Comparison of ENCODE assay signal across 20 cellular contexts in the genomic region with DNA sequence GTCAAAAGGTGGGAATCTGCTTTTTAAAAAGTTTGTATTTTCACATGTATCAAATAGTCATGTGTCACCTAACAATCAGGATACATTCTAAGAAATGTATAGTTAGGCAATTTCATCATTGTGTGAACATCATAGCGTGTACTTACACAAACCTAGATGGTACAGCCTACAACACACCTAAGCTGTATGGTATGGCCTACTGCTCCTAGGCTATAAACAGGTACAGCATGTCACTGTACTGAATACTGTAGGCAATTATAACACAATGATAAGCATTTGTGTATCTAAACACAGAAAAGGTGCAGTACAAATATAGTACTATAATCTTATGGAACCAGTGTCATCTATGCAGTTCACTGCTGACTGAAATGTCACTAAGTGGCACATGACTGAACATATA. TPM values are rescaled to one million over a fixed set of nuclear protein-coding genes. Genes with fewer than 3 reads are reported as not detected.
DNase-seq lines count a peak whose midpoint lies in the region; ATAC-seq, FAIRE-seq and TF ChIP-seq lines count a peak whose summit lies in the region.
"Had no signal": no experiment of that assay in that cellular context is flagged by ENCODE, and none has a peak within 500 bp of the region (broad histone marks: within the 10 kb centered on the region; RNA-seq: fewer than 3 reads in every experiment).

No MANE protein-coding gene starts in this region.

- no peaks in the 10 kb centered on the region for H3K27me3 Mint-ChIP-seq in MCF 10A (ENCODE audit: insufficient read depth, unreplicated experiment)
- H3K27me3 Mint-ChIP-seq: CD4-positive, alpha-beta T cell had no signal

- H3K79me2 ChIP-seq in GM12878 (ENCODE audit: control insufficient read depth, insufficient read depth, low read length) (peaks cover 57% of the 10 kb centered on the region), osteoblast (ENCODE audit: insufficient read depth, low read length) (peaks cover 43% of the 10 kb centered on the region)

- H3K27me3 ChIP-seq in breast epithelium, result no peaks in the 10 kb centered on the region
- no peaks in the 10 kb centered on the region for H3K27me3 ChIP-seq in GM12878 (replicated peaks in 1 of 2; ENCODE audit: control insufficient read depth in 2 of 2, insufficient read depth in 2 of 2, low read length in 1 of 2)
- no peaks in the 10 kb centered on the region for H3K27me3 ChIP-seq in H7 (ENCODE audit: control insufficient read depth, insufficient read depth, low read length)
- no peaks in the 10 kb centered on the region for H3K27me3 ChIP-seq in osteoblast (ENCODE audit: insufficient read depth, low read length)

- H2AFZ ChIP-seq in GM12878 (ENCODE audit: control insufficient read depth, low read depth, low read length) (no peak overlapping the region), osteoblast (ENCODE audit: low read length) (no peak overlapping the region)

- 100% methylated on average over 1 of the region's 1 CpG for WGBS in GM12878 (ENCODE audit: insufficient coverage, insufficient replicate concordance, low lambda C conversion rate, missing lambda C conversion rate)

- no peak for TF ChIP-seq RAD21 in GM12878 (IDR thresholded peaks at IDR 0.05; ENCODE audit: insufficient read depth, low read depth, low read length)

- TF ChIP-seq POLR2A in breast epithelium (IDR thresholded peaks at IDR 0.05) (no peak), GM12878 (IDR thresholded peaks at IDR 0.05; ENCODE audit: low read depth, low read length) (no peak)

- in situ Hi-C loops in GM12878 (cut with MboI), result no loop called here

- H3K27ac Mint-ChIP-seq in MCF 10A (ENCODE audit: low read depth, unreplicated experiment), result peak overlapping the region; percentile 33
- H3K27ac Mint-ChIP-seq: CD4-positive, alpha-beta T cell had no signal

- peaks cover 5% of the 10 kb centered on the region for H3K4me1 Mint-ChIP-seq in MCF 10A (ENCODE audit: insufficient read depth, unreplicated experiment)

- H3K36me3 ChIP-seq in breast epithelium, result no peaks in the 10 kb centered on the region
- H3K36me3 ChIP-seq in GM12878 (ENCODE audit: control insufficient read depth in 2 of 2, insufficient read depth in 2 of 2, low read length in 1 of 2), result peaks cover 0 to 11% of the 10 kb centered on the region in 2 experiments; a peak in 3 of 4 replicates
- no peaks in the 10 kb centered on the region for H3K36me3 ChIP-seq in mucosa of descending colon (ENCODE audit: low read depth)
- H3K36me3 ChIP-seq in H7 (replicated peaks; ENCODE audit: control insufficient read depth, insufficient read depth, low read length), result no peaks in the 10 kb centered on the region; the same call in none of the 2 replicates
- H3K36me3 ChIP-seq in osteoblast (ENCODE audit: insufficient read depth, low read length), result no peaks in the 10 kb centered on the region
- H3K36me3 ChIP-seq: HAP-1 had no signal

- H3K4me3 Mint-ChIP-seq in MCF 10A (ENCODE audit: unreplicated experiment), result no peak overlapping the region
- H3K4me3 Mint-ChIP-seq: CD4-positive, alpha-beta T cell had no signal

- BruUV-seq in MCF 10A (replicated peaks; lab: Mats Ljungman, UMichigan) (no TSS peak), GM12878 (replicated peaks; lab: Mats Ljungman, UMichigan) (TSS peak; percentile 15)

- H3K9ac ChIP-seq in GM12878 (ENCODE audit: control insufficient read depth, insufficient read depth, low read length), result no peak overlapping the region

- ATAC-seq in GM12878, result peak; percentile 38
- peak; percentile 32 for ATAC-seq in mucosa of descending colon
- no peak for ATAC-seq in Right ventricle myocardium superior (ENCODE audit: poor library complexity)
- ATAC-seq: A549 had no signal

- DNase-seq in MCF 10A (ENCODE audit: unreplicated experiment) (no peak), breast epithelium (ENCODE audit: low spot score in 2 of 2) (no peak), GM12878 (ENCODE audit: low read depth, low spot score) (no peak), mucosa of descending colon (no peak), H7 (no peak), Right ventricle myocardium superior (no peak), osteoblast (ENCODE audit: insufficient read length, low spot score, missing footprints) (no peak)
- DNase-seq: AML-193; Caco-2; CD4-positive, alpha-beta T cell; GOT3; IMR-90; KBM-7 had no signal

- H4K20me1 ChIP-seq in GM12878 (ENCODE audit: control insufficient read depth, insufficient read depth), result no peaks in the 10 kb centered on the region
- no peaks in the 10 kb centered on the region for H4K20me1 ChIP-seq in osteoblast (ENCODE audit: insufficient read depth, low read length)

- POLR2A ChIA-PET in MCF 10A (lab: Yijun Ruan, JAX) (no interaction called here), GM12878 (lab: Charles Lee) (no interaction called here)

- no peak for TF ChIP-seq EP300 in GM12878 (IDR thresholded peaks at IDR 0.05; ENCODE audit: borderline replicate concordance in 1 of 2, control insufficient read depth in 1 of 2, low read depth in 2 of 2, low read length in 2 of 2)

- CTCF ChIA-PET in MCF 10A (lab: Yijun Ruan, JAX) (interaction anchor here (0.6 to 0.8 kb wide), 2 partner anchors 83 to 99 kb away, joined by 3 to 4 read pairs; no protein-coding TSS in a partner anchor), GM12878 (lab: Yijun Ruan, JAX) (interaction anchor here (1.6 to 2.1 kb wide), 2 partner anchors 9 to 129 kb away, joined by 4 to 9 read pairs; a partner anchor contains a TSS)

- H3K4me3 ChIP-seq in breast epithelium, result no peak overlapping the region
- H3K4me3 ChIP-seq in GM12878, result no peak overlapping the region
- H3K4me3 ChIP-seq in mucosa of descending colon, result no peak overlapping the region
- no peak overlapping the region for H3K4me3 ChIP-seq in H7 (ENCODE audit: insufficient read depth, low read depth, low read length)
- no peak overlapping the region for H3K4me3 ChIP-seq in osteoblast (ENCODE audit: insufficient read depth, low read length)
- H3K4me3 ChIP-seq: A549, HAP-1 had no signal

- no peak overlapping the region for H3K27ac ChIP-seq in breast epithelium
- no peak overlapping the region for H3K27ac ChIP-seq in GM12878 (ENCODE audit: control insufficient read depth, insufficient read depth)
- H3K27ac ChIP-seq in osteoblast (ENCODE audit: low read depth, low read length), result no peak overlapping the region
- H3K27ac ChIP-seq: 22Rv1, A549, C4-2B had no signal

- SMC1A ChIA-PET in GM12878 (lab: Charles Lee; ENCODE audit: uncharacterized antibody, unreplicated experiment), result no interaction called here

- H3K4me2 ChIP-seq in GM12878 (ENCODE audit: control insufficient read depth, insufficient read depth), result no peak overlapping the region
- no peak overlapping the region for H3K4me2 ChIP-seq in osteoblast (ENCODE audit: insufficient read depth, low read length)
- H3K4me2 ChIP-seq: A549 had no signal

- intact Hi-C loops in MCF 10A (cut with micrococcal nuclease), result no loop called here
- intact Hi-C loops in breast epithelium (cut with DNase I; ENCODE audit: low total_unique reads), result no loop called here
- intact Hi-C loops in GM12878 (cut with micrococcal nuclease; ENCODE audit: unreplicated experiment), result no loop called here
- intact Hi-C loops in mucosa of descending colon (cut with DNase I, micrococcal nuclease), result no loop called here
- intact Hi-C loops in Right ventricle myocardium superior (cut with DNase I), result no loop called here

- H3K9me3 Mint-ChIP-seq in MCF 10A (ENCODE audit: unreplicated experiment), result peaks cover 13% of the 10 kb centered on the region
- H3K9me3 Mint-ChIP-seq: CD4-positive, alpha-beta T cell had no signal

- no peaks in the 10 kb centered on the region for H3K4me1 ChIP-seq in breast epithelium
- H3K4me1 ChIP-seq in GM12878 (ENCODE audit: control insufficient read depth, insufficient read depth, low read length), result no peaks in the 10 kb centered on the region
- no peaks in the 10 kb centered on the region for H3K4me1 ChIP-seq in mucosa of descending colon (ENCODE audit: low read depth)
- no peaks in the 10 kb centered on the region for H3K4me1 ChIP-seq in osteoblast (ENCODE audit: insufficient read depth, low read length)
- H3K4me1 ChIP-seq: A549, Caco-2 had no signal

- TF ChIP-seq CTCF in MCF 10A (IDR thresholded peaks at IDR 0.05; ENCODE audit: unreplicated experiment), result no peak
- TF ChIP-seq CTCF in breast epithelium (IDR thresholded peaks at IDR 0.05), result no peak
- TF ChIP-seq CTCF in GM12878 (IDR thresholded peaks at IDR 0.05 in 2 of 3, conservative IDR thresholded peaks at IDR 0.05 in 1 of 3; ENCODE audit: control insufficient read depth in 2 of 3, extremely low read depth in 1 of 3, insufficient read depth in 1 of 3, low read depth in 3 of 3, low read length in 3 of 3), result no peak
- no peak for TF ChIP-seq CTCF in mucosa of descending colon (IDR thresholded peaks at IDR 0.05)
- no peak for TF ChIP-seq CTCF in osteoblast (IDR thresholded peaks at IDR 0.05; ENCODE audit: extremely low read depth, low read depth, low read length)

- H3K9me3 ChIP-seq in breast epithelium (no peaks in the 10 kb centered on the region), GM12878 (replicated peaks; ENCODE audit: control insufficient read depth, insufficient read depth, low read length) (peaks cover 22% of the 10 kb centered on the region; the same call in 2 of the 3 replicates), mucosa of descending colon (no peaks in the 10 kb centered on the region), osteoblast (ENCODE audit: low read depth, low read length) (no peaks in the 10 kb centered on the region)

- H3K36me3 Mint-ChIP-seq in MCF 10A (ENCODE audit: insufficient read depth, unreplicated experiment), result peaks cover 6% of the 10 kb centered on the region

- RAD21 ChIA-PET in GM12878 (lab: Charles Lee; ENCODE audit: unreplicated experiment), result interaction anchor here (0.6 kb wide), 1 partner anchor 118 kb away, joined by 3 read pairs; no protein-coding TSS in a partner anchor

- no peak for FAIRE-seq in GM12878 (lab: Jason Lieb, UNC)
- FAIRE-seq: A549, D721Med, G401.6, HTR-8/SVneo had no signal

RNA-seq across cellular contexts. Expression of a gene that starts 17.8 kb away (rescaled TPM):
- total RNA-seq in MCF 10A (2022), result 65.5 and 68.5 TPM in 2 replicates
- 10 to 100 TPM; 39.0 to 94.3 (median 91.4) TPM for total RNA-seq in breast epithelium
- total RNA-seq in GM12878 (2013; cell fraction: nucleolus; rRNA removed), result 530 and 536 TPM in 2 replicates
- total RNA-seq in GM12878 (2014; rRNA removed), result 87.1 and 102 TPM in 2 replicates
- 97.3 and 103 TPM in 2 replicates for total RNA-seq in GM12878 (2014; rRNA removed; fragmentation: Illumina TruSeq; extraction: Trizol)
- 83.1 and 84.9 TPM in 2 replicates for total RNA-seq in GM12878 (2021)
- polyA plus RNA-seq in GM12878 (2011; ENCODE audit: low read depth), result 75.1 TPM
- polyA plus RNA-seq in GM12878 (2011; rRNA removed), result 109 and 117 TPM in 2 replicates
- 98.4 and 113 TPM in 2 replicates for polyA plus RNA-seq in GM12878 (2011; cell fraction: cytosol; rRNA removed)
- 98.0 and 106 TPM in 2 replicates for polyA plus RNA-seq in GM12878 (2011; cell fraction: nucleus; rRNA removed)
- 80.5 and 85.8 TPM in 2 replicates for polyA plus RNA-seq in GM12878 (2012)
- 122 and 171 TPM in 2 replicates for polyA plus RNA-seq in GM12878 (2014; fragmentation: Illumina TruSeq; extraction: Trizol)
- polyA plus RNA-seq in GM12878 (2014; fragmentation: Nextera tagmentation; extraction: Ambion mirVana), result 100 to 1,000 TPM; 218 to 258 TPM
- 105 and 126 TPM in 2 replicates for polyA plus RNA-seq in GM12878 (2014; rRNA removed)
- 100 to 1,000 TPM; 104 to 106 TPM for polyA plus RNA-seq in GM12878 (2016; fragmentation: Nextera tagmentation; extraction: Ambion mirVana)
- 141 and 202 TPM in 2 replicates for polyA minus RNA-seq in GM12878 (2011; rRNA and poly(A)+ RNA removed)
- polyA minus RNA-seq in GM12878 (2011; cell fraction: cytosol; rRNA and poly(A)+ RNA removed), result 22.2 and 26.7 TPM in 2 replicates
- polyA minus RNA-seq in GM12878 (2011; cell fraction: nucleus; rRNA and poly(A)+ RNA removed), result 105 and 157 TPM in 2 replicates
- total RNA-seq in mucosa of descending colon, result 10 to 100 TPM; 35.1 to 42.1 (median 38.8) TPM
- total RNA-seq in H7 (2014; rRNA removed; shearing (Covaris generic)), result 120 and 129 TPM in 2 replicates
- 66.4 TPM for total RNA-seq in Right ventricle myocardium superior
- 34.0 and 39.2 TPM in 2 replicates for total RNA-seq in osteoblast

RNA-seq across cellular contexts. Expression of a gene that starts 47.0 kb away (rescaled TPM):
- total RNA-seq in MCF 10A (2022), result 41.2 and 46.0 TPM in 2 replicates
- total RNA-seq in breast epithelium, result 10 to 100 TPM; 56.9 to 80.6 (median 62.9) TPM
- 15.2 and 15.9 TPM in 2 replicates for total RNA-seq in GM12878 (2013; cell fraction: nucleolus; rRNA removed)
- total RNA-seq in GM12878 (2014; rRNA removed), result 61.7 and 63.3 TPM in 2 replicates
- 66.5 and 67.9 TPM in 2 replicates for total RNA-seq in GM12878 (2014; rRNA removed; fragmentation: Illumina TruSeq; extraction: Trizol)
- 66.9 and 73.7 TPM in 2 replicates for total RNA-seq in GM12878 (2021)
- polyA plus RNA-seq in GM12878 (2011; ENCODE audit: low read depth), result 43.7 TPM
- 118 and 120 TPM in 2 replicates for polyA plus RNA-seq in GM12878 (2011; rRNA removed)
- 96.3 and 97.6 TPM in 2 replicates for polyA plus RNA-seq in GM12878 (2011; cell fraction: cytosol; rRNA removed)
- polyA plus RNA-seq in GM12878 (2011; cell fraction: nucleus; rRNA removed), result 50.2 and 66.6 TPM in 2 replicates
- polyA plus RNA-seq in GM12878 (2012), result 53.4 and 58.5 TPM in 2 replicates
- polyA plus RNA-seq in GM12878 (2014; fragmentation: Illumina TruSeq; extraction: Trizol), result 87.1 and 92.1 TPM in 2 replicates
- 100 to 1,000 TPM; 187 to 198 TPM for polyA plus RNA-seq in GM12878 (2014; fragmentation: Nextera tagmentation; extraction: Ambion mirVana)
- polyA plus RNA-seq in GM12878 (2014; rRNA removed), result 81.2 and 91.4 TPM in 2 replicates
- 100 to 1,000 TPM; 113 TPM for polyA plus RNA-seq in GM12878 (2016; fragmentation: Nextera tagmentation; extraction: Ambion mirVana)
- 46.7 and 73.4 TPM in 2 replicates for polyA minus RNA-seq in GM12878 (2011; rRNA and poly(A)+ RNA removed)
- polyA minus RNA-seq in GM12878 (2011; cell fraction: cytosol; rRNA and poly(A)+ RNA removed), result 17.5 and 29.0 TPM in 2 replicates
- 10.9 and 14.8 TPM in 2 replicates for polyA minus RNA-seq in GM12878 (2011; cell fraction: nucleus; rRNA and poly(A)+ RNA removed)
- total RNA-seq in mucosa of descending colon, result 10 to 100 TPM in 2 of 3 donors, 1 to 10 TPM in 1; 8.1 to 55.4 (median 12.9) TPM
- 18.1 and 23.9 TPM in 2 replicates for total RNA-seq in H7 (2014; rRNA removed; shearing (Covaris generic))
- 51.5 TPM for total RNA-seq in Right ventricle myocardium superior
- total RNA-seq in osteoblast, result 20.6 and 21.5 TPM in 2 replicates
